9 cellular contexts compared by ENCODE assay signal in the genomic region with DNA sequence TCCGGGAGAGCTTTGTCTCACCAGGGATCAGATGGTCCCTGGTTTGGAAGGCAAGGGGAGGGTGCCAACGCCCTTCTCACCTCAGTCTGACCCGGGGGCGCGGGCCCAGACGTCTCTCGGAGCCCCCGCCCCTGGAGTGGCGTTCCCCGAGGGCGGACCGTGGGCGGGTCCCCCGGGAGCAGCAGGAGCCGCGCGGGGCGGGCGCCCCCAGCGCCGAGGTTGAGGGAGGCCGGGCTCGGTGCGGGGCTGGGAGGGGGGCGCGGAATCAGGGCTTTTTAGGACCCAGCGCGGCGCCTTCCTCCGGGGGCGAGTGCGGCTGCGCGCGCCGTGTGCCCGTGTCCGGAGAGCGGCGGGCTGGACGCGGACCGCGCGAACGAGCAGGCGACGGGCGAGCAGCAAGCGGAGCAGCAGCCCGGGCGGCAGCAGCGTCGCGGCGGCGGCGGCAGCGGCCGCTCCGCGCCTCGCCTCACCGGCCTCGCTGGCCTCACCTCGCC. TPM values are rescaled to one million over a fixed set of nuclear protein-coding genes. Genes with fewer than 3 reads are reported as not detected.
DNase-seq lines count a peak whose midpoint lies in the region; ATAC-seq and TF ChIP-seq lines count a peak whose summit lies in the region.
"Had no signal": no experiment of that assay in that cellular context is flagged by ENCODE, and none has a peak within 500 bp of the region (broad histone marks: within the 10 kb centered on the region; RNA-seq: fewer than 3 reads in every experiment).

Gene KCNC1 (plus strand): TSS at position 364 of the 494 bp plus-strand sequence. CDS start 1,222 bp downstream, outside the sequence.

- ATAC-seq in gastrocnemius medialis (peak; percentile 25 to 41), GM21381 (IDR thresholded peaks at IDR 0.05; ENCODE audit: unreplicated experiment) (no peak)
- no peak for ATAC-seq in activated CD8-positive, alpha-beta memory T cell treated with anti-CD3 and anti-CD28 coated beads, Interleukin-2, amount 10 ng/mL, durations not matched to agents 7 days and 5 days

- peak; percentile 74 for DNase-seq in NCI-H1105 (lab: John Stamatoyannopoulos, UW)
- DNase-seq in anterior cingulate cortex (lab: John Stamatoyannopoulos, UW) = peak in 35 of 58 donors; percentile 9 to 67 (median 39)
- DNase-seq in hepatocyte (ENCODE audit: low spot score) = peak; percentile 78
- no peak for DNase-seq in gastrocnemius medialis
- DNase-seq in activated CD4-positive, alpha-beta T cell treated with anti-CD3 and anti-CD28 coated beads for 1 hour = no peak
- no peak for DNase-seq in activated CD8-positive, alpha-beta memory T cell treated with anti-CD3 and anti-CD28 coated beads, Interleukin-2, amount 10 ng/mL, durations not matched to agents 7 days and 5 days

- peak within 1 kb of the TSS; percentile 93 for H3K4me2 ChIP-seq in hepatocyte

- peaks cover 64% of the 10 kb centered on the region for H3K27me3 ChIP-seq in hepatocyte
- H3K27me3 ChIP-seq in gastrocnemius medialis = peaks cover 25 to 27% (median 25%) of the 10 kb centered on the region in 3 donors

- no peak for TF ChIP-seq CTCF in hepatocyte (IDR thresholded peaks at IDR 0.05; ENCODE audit: poor library complexity)
- TF ChIP-seq CTCF in gastrocnemius medialis (IDR thresholded peaks at IDR 0.05 in 4 of 5, conservative IDR thresholded peaks at IDR 0.05 in 1 of 5) = no peak

- H3K27ac Mint-ChIP-seq in activated CD8-positive, alpha-beta memory T cell treated with anti-CD3 and anti-CD28 coated beads, Interleukin-2, amount 10 ng/mL, durations not matched to agents 7 days and 5 days = no peak within 1 kb of the TSS

- WGBS in hepatocyte (ENCODE audit: low lambda C conversion rate, missing lambda C conversion rate) = 3% methylated on average over 15 of the region's 66 CpGs

- no peaks in the 10 kb centered on the region for H3K9me2 ChIP-seq in hepatocyte (replicated peaks; ENCODE audit: insufficient read depth)

- H3K4me3 ChIP-seq in hepatocyte = peak within 1 kb of the TSS; percentile 42
- peak within 1 kb of the TSS; percentile 38 to 52 (median 49) for H3K4me3 ChIP-seq in gastrocnemius medialis

- no peak within 1 kb of the TSS for H2AFZ ChIP-seq in hepatocyte

- peaks cover 10% of the 10 kb centered on the region for H3K4me1 ChIP-seq in ES-I3 (ENCODE audit: insufficient read depth, low read length)
- H3K4me1 ChIP-seq in hepatocyte (ENCODE audit: insufficient read depth) = no peaks in the 10 kb centered on the region
- peaks cover 9 to 15% of the 10 kb centered on the region in 2 donors for H3K4me1 ChIP-seq in gastrocnemius medialis

- H3K36me3 Mint-ChIP-seq in activated CD8-positive, alpha-beta memory T cell treated with anti-CD3 and anti-CD28 coated beads, Interleukin-2, amount 10 ng/mL, durations not matched to agents 7 days and 5 days = no peaks in the 10 kb centered on the region

- peaks cover 55% of the 10 kb centered on the region for H3K27me3 Mint-ChIP-seq in activated CD8-positive, alpha-beta memory T cell treated with anti-CD3 and anti-CD28 coated beads, Interleukin-2, amount 10 ng/mL, durations not matched to agents 7 days and 5 days

- H3K79me2 ChIP-seq in hepatocyte = no peaks in the 10 kb centered on the region

- CTCF ChIA-PET in activated CD8-positive, alpha-beta memory T cell treated with anti-CD3 and anti-CD28 coated beads, Interleukin-2, amount 10 ng/mL, durations not matched to agents 7 days and 5 days (lab: Charles Lee) = interaction anchor here (1.3 to 6.5 kb wide), 2 partner anchors 245 to 252 kb away, joined by 5 to 111 read pairs; no protein-coding TSS in a partner anchor

- peaks cover 6% of the 10 kb centered on the region for H3K4me1 Mint-ChIP-seq in activated CD8-positive, alpha-beta memory T cell treated with anti-CD3 and anti-CD28 coated beads, Interleukin-2, amount 10 ng/mL, durations not matched to agents 7 days and 5 days

- H3K27ac ChIP-seq in hepatocyte = no peak within 1 kb of the TSS
- no peak within 1 kb of the TSS for H3K27ac ChIP-seq in gastrocnemius medialis

- H4K20me1 ChIP-seq in hepatocyte (ENCODE audit: insufficient read depth, poor library complexity, severe bottlenecking) = no peaks in the 10 kb centered on the region

- TF ChIP-seq POLR2A in gastrocnemius medialis (IDR thresholded peaks at IDR 0.05) = no peak

- no peaks in the 10 kb centered on the region for H3K36me3 ChIP-seq in ES-I3 (ENCODE audit: insufficient read depth, low read length)
- no peaks in the 10 kb centered on the region for H3K36me3 ChIP-seq in hepatocyte (replicated peaks; ENCODE audit: insufficient read depth, low read depth)
- no peaks in the 10 kb centered on the region for H3K36me3 ChIP-seq in gastrocnemius medialis

- in situ Hi-C loops in gastrocnemius medialis (cut with MboI; ENCODE audit: low sequenced_read_pairs in 4 of 4) = loop anchor here (5.0 to 10.0 kb wide), 4 partner anchors 137 to 250 kb away; no protein-coding TSS in a partner anchor

- H3K9ac ChIP-seq in ES-I3 (ENCODE audit: low read depth, low read length) = peak within 1 kb of the TSS; percentile 45; the same call in 1 of the 2 replicates

- H3K9me3 ChIP-seq in ES-I3 (ENCODE audit: control insufficient read depth, insufficient read depth, low read length) (no peaks in the 10 kb centered on the region), hepatocyte (ENCODE audit: low read depth) (no peaks in the 10 kb centered on the region), gastrocnemius medialis (no peaks in the 10 kb centered on the region)

- no peaks in the 10 kb centered on the region for H3K9me3 Mint-ChIP-seq in activated CD8-positive, alpha-beta memory T cell treated with anti-CD3 and anti-CD28 coated beads, Interleukin-2, amount 10 ng/mL, durations not matched to agents 7 days and 5 days (ENCODE audit: low read depth)

- intact Hi-C loops in gastrocnemius medialis (cut with DNase I; ENCODE audit: low total_unique reads) = loop anchor here (2.0 to 5.0 kb wide), 2 partner anchors 18 to 63 kb away; no protein-coding TSS in a partner anchor

- H3K4me3 Mint-ChIP-seq in activated CD8-positive, alpha-beta memory T cell treated with anti-CD3 and anti-CD28 coated beads, Interleukin-2, amount 10 ng/mL, durations not matched to agents 7 days and 5 days = no peak within 1 kb of the TSS

RNA-seq across cellular contexts. Expression of gene KCNC1, which starts in this region (rescaled TPM):
- total RNA-seq in hepatocyte (0.08 and 0.20 TPM in 2 replicates), gastrocnemius medialis (under 1 TPM; 0.03 to 0.53 (median 0.15) TPM)
- polyA plus RNA-seq in hepatocyte = 0.01 and 0.66 TPM in 2 replicates
- total RNA-seq in activated CD8-positive, alpha-beta memory T cell treated with anti-CD3 and anti-CD28 coated beads, Interleukin-2, amount 10 ng/mL, durations not matched to agents 7 days and 5 days = not detected
- total RNA-seq: activated CD8-positive, alpha-beta memory T cell treated with anti-CD3 and anti-CD28 coated beads for 36 hours had no signal

Comparison
In these comparisons a context has a peak if more than half of its experiments do, and no peak if none do; other contexts are left out.
1. Peak in DNase-seq, H3K4me3 ChIP-seq and H3K4me2 ChIP-seq in hepatocyte; RNA of the gene not detected or under 1 TPM.
2. Peak in ATAC-seq and H3K4me3 ChIP-seq in gastrocnemius medialis; RNA of the gene not detected or under 1 TPM.
3. DNase-seq: peak in NCI-H1105 (single experiment) and anterior cingulate cortex (35 of 58); none in gastrocnemius medialis (0 of 2), activated CD4-positive, alpha-beta T cell treated with anti-CD3 and anti-CD28 coated beads for 1 hour (single experiment) and activated CD8-positive, alpha-beta memory T cell treated with anti-CD3 and anti-CD28 coated beads, Interleukin-2, amount 10 ng/mL, durations not matched to agents 7 days and 5 days (single experiment).